ENCODE assay signal across 8 cellular contexts in the genomic region with DNA sequence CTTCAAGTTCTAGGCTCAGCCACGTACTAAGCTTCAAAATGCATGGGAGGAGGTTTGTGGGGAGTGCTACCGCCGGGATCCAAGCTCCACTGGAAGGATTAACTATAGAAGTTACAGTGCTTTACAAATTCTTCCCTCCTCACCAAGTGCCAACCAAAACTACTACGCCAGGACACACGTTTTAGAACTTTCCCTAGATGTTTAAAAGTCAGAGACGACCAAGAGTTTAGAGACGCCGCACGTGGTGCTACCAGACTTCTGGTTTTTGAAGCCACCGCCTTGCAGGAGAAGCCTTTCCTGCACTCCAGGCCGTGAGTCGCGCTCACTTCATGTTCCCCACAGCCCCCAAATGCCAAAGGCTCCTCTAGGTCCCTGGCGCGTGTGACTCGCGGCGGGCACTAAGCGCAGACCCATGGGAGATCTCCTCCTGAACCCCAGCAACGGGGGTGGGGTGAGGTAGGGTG. TPM values are rescaled to one million over a fixed set of nuclear protein-coding genes. Genes with fewer than 3 reads are reported as not detected.
A peak's percentile ranks its signal among the peaks of the same experiment; 100 is the strongest.
DNase-seq lines count a peak whose midpoint lies in the region; ATAC-seq and TF ChIP-seq lines count a peak whose summit lies in the region.

No MANE protein-coding gene starts in this region.

- ATAC-seq in GM18867 (IDR thresholded peaks at IDR 0.05; ENCODE audit: unreplicated experiment): peak; percentile 15
- peak; percentile 15 for ATAC-seq in body of pancreas
- ATAC-seq in HG02763 (IDR thresholded peaks at IDR 0.05; ENCODE audit: unreplicated experiment): no peak

- H3K4me3 ChIP-seq in NT2/D1 (ENCODE audit: insufficient read length, low read depth) (peak overlapping the region; percentile 88), body of pancreas (peak overlapping the region; percentile 40 to 73), iPS-20b (ENCODE audit: low read length) (peak overlapping the region; percentile 98), smooth muscle cell (peak overlapping the region; percentile 77)

- peaks cover 8% of the 10 kb centered on the region for H3K36me3 ChIP-seq in NT2/D1 (ENCODE audit: insufficient read depth, insufficient read length, low read length)
- H3K36me3 ChIP-seq in body of pancreas (replicated peaks in 1 of 2; ENCODE audit: insufficient read depth in 1 of 2, low read depth in 2 of 2): no peaks in the 10 kb centered on the region
- H3K36me3 ChIP-seq in iPS-20b (ENCODE audit: insufficient read depth, low read depth, low read length): no peaks in the 10 kb centered on the region
- no peaks in the 10 kb centered on the region for H3K36me3 ChIP-seq in smooth muscle cell (ENCODE audit: low read depth)

- no peaks in the 10 kb centered on the region for H3K4me1 ChIP-seq in NT2/D1 (ENCODE audit: insufficient read depth, insufficient read length)
- H3K4me1 ChIP-seq in body of pancreas: peaks cover 22% of the 10 kb centered on the region
- no peaks in the 10 kb centered on the region; the same call in 1 of the 2 replicates for H3K4me1 ChIP-seq in iPS-20b (ENCODE audit: insufficient read depth, low read length)
- H3K4me1 ChIP-seq in smooth muscle cell (ENCODE audit: low read depth): peaks cover 10% of the 10 kb centered on the region

- H3K9ac ChIP-seq in NT2/D1 (ENCODE audit: insufficient read length, low read depth): peak overlapping the region; percentile 90
- peak overlapping the region; percentile 94 for H3K9ac ChIP-seq in iPS-20b (ENCODE audit: low read depth, low read length)
- peak overlapping the region; percentile 79 for H3K9ac ChIP-seq in smooth muscle cell (ENCODE audit: low read depth)

- DNase-seq in ACHN (peak; percentile 27), NT2/D1 (ENCODE audit: low read depth, low spot score) (no peak), body of pancreas (peak in 3 of 4 donors; percentile 18 to 30 (median 27)), smooth muscle cell (lab: John Stamatoyannopoulos, UW; ENCODE audit: unreplicated experiment) (no peak), SHP77 (lab: John Stamatoyannopoulos, UW) (no peak)

- TF ChIP-seq POLR2A in body of pancreas (IDR thresholded peaks at IDR 0.05): no peak

- H3K9me3 ChIP-seq in NT2/D1 (ENCODE audit: insufficient read depth, low read length) (no peaks in the 10 kb centered on the region), body of pancreas (no peaks in the 10 kb centered on the region), iPS-20b (ENCODE audit: insufficient read depth, low read depth, low read length) (no peaks in the 10 kb centered on the region), smooth muscle cell (replicated peaks; ENCODE audit: low read depth) (no peaks in the 10 kb centered on the region)

- peak overlapping the region; percentile 76 for H2AFZ ChIP-seq in smooth muscle cell (ENCODE audit: low read depth)

- 0 to 1% methylated on average over 16 to 20 of the region's 20 CpGs for WGBS in body of pancreas, 2 donors
- WGBS in smooth muscle cell (ENCODE audit: low lambda C conversion rate): 2% methylated on average over 20 of the region's 20 CpGs

- peak overlapping the region in 3 of 4 donors; percentile 92 to 96 (median 92) for H3K27ac ChIP-seq in body of pancreas
- H3K27ac ChIP-seq in iPS-20b (ENCODE audit: low read length): peak overlapping the region; percentile 34
- peak overlapping the region; percentile 88 for H3K27ac ChIP-seq in smooth muscle cell (ENCODE audit: low read depth)

- H4K20me1 ChIP-seq in smooth muscle cell (ENCODE audit: low read depth): peaks cover 26% of the 10 kb centered on the region

- H3K79me2 ChIP-seq in smooth muscle cell (ENCODE audit: low read depth): peaks cover 53% of the 10 kb centered on the region

- H3K27me3 ChIP-seq in NT2/D1 (ENCODE audit: insufficient read depth, insufficient read length) (no peaks in the 10 kb centered on the region), body of pancreas (no peaks in the 10 kb centered on the region), iPS-20b (ENCODE audit: insufficient read depth, low read length) (no peaks in the 10 kb centered on the region), smooth muscle cell (ENCODE audit: low read depth) (no peaks in the 10 kb centered on the region)

- intact Hi-C loops in body of pancreas (cut with DNase I): no loop called here

- no peaks in the 10 kb centered on the region for H3F3A ChIP-seq in smooth muscle cell (ENCODE audit: low read depth)

- TF ChIP-seq CTCF in body of pancreas (IDR thresholded peaks at IDR 0.05) (no peak), smooth muscle cell (IDR thresholded peaks at IDR 0.05; ENCODE audit: borderline replicate concordance, insufficient read depth, poor library complexity, severe bottlenecking) (no peak)

- in situ Hi-C loops in ACHN (cut with HindIII; ENCODE audit: low pct_ligation_motif_present, low pct_unique_long_range_greater_than_20kb, low sequenced_read_pairs): no loop called here

- peak overlapping the region; percentile 94 for H3K4me2 ChIP-seq in smooth muscle cell

RNA-seq across cellular contexts. Expression of a gene that starts 0.7 kb away (rescaled TPM):
- 10 to 100 TPM; 33.3 to 50.6 TPM for total RNA-seq in body of pancreas
- total RNA-seq in smooth muscle cell: 98.2 and 142 TPM in 2 replicates
- polyA plus RNA-seq in smooth muscle cell: 239 and 250 TPM in 2 replicates

RNA-seq across cellular contexts. Expression of a gene that starts 11.4 kb away (rescaled TPM):
- total RNA-seq in body of pancreas: not detected
- 0.18 and 0.49 TPM in 2 replicates for total RNA-seq in smooth muscle cell
- 2.6 and 3.2 TPM in 2 replicates for polyA plus RNA-seq in smooth muscle cell

Comparison
In these comparisons a context has a peak if more than half of its experiments do, and no peak if none do; other contexts are left out.
1. DNase-seq: peak in ACHN (single experiment) and body of pancreas (3 of 4); none in NT2/D1 (single experiment), smooth muscle cell (single experiment) and SHP77 (0 of 2).
2. H3K27ac ChIP-seq: peak in every context shown above with its lines; median percentile 92 in body of pancreas; 88 in smooth muscle cell; 34 in iPS-20b.
3. Peak in every context shown above with its lines, with median percentiles within 50 percentile points of each other: H3K4me3 ChIP-seq and H3K9ac ChIP-seq.